In the genomic region with DNA sequence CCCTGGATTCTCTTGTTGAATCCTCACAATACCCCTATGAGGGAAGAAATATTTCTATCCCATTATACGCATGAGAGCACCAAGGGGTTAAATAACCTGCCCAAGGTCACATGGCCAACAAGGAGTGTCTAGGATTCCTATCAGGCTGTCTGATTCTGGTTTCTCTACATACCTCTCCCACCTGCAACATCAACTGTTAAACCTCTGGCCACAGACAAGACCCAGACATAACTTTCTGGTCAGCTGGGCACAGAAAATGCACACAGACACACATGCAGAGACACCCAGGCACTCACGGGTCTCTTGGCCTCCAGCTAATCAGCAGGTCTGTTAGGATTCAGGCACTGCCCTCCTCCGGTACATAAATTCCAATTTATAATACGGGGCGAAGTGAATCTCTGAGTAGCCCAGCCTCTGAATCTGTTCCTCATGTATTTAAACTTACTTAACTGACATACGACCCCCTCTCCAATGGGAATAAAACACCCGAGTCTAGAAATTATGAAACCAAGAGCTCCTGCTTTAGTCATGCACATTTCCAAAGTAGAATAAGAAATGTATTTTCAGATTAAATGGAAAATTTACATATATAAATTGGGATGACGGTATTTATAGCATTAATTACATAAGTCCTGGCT, we compare ENCODE assay signal across 8 cellular contexts. TPM values are rescaled to one million over a fixed set of nuclear protein-coding genes. Genes with fewer than 3 reads are reported as not detected.
DNase-seq lines count a peak whose midpoint lies in the region; ATAC-seq and TF ChIP-seq lines count a peak whose summit lies in the region.

No MANE protein-coding gene starts in this region.

- no peak overlapping the region for H3K27ac Mint-ChIP-seq in T-cell

- peak overlapping the region; percentile 56; the same call in 1 of the 2 replicates for H3K9ac ChIP-seq in ES-I3 (ENCODE audit: low read depth, low read length)
- H3K9ac ChIP-seq in fibroblast of lung (ENCODE audit: insufficient read depth, low read length) = no peak overlapping the region

- no peaks in the 10 kb centered on the region for H3K36me3 Mint-ChIP-seq in T-cell

- H3K27ac ChIP-seq in fibroblast of lung (ENCODE audit: insufficient read depth, low read length) (no peak overlapping the region), psoas muscle (no peak overlapping the region), adrenal gland (peak overlapping the region in 2 of 5 donors; percentile 64 to 72)

- 51 to 63% (median 55%) methylated on average over 8 of the region's 8 CpGs for WGBS in psoas muscle, 3 donors
- WGBS in adrenal gland, 4 donors = 53 to 60% (median 57%) methylated on average over 8 of the region's 8 CpGs

- ATAC-seq in T-cell (replicated peaks in 1 of 4) = no peak
- no peak for ATAC-seq in psoas muscle

- peak overlapping the region; percentile 86 for H3K4me2 ChIP-seq in fibroblast of lung (ENCODE audit: extremely low read depth, insufficient read depth, low read length)

- H3K4me1 Mint-ChIP-seq in T-cell = peaks cover 18 to 32% (median 21%) of the 10 kb centered on the region in 3 donors

- H3K27me3 ChIP-seq in fibroblast of lung (ENCODE audit: control insufficient read depth, insufficient read depth, low read length) = no peaks in the 10 kb centered on the region
- no peaks in the 10 kb centered on the region for H3K27me3 ChIP-seq in psoas muscle (ENCODE audit: insufficient read depth in 3 of 3, low read length in 2 of 3)
- no peaks in the 10 kb centered on the region for H3K27me3 ChIP-seq in adrenal gland

- no peak overlapping the region for H2AFZ ChIP-seq in fibroblast of lung (ENCODE audit: low read length)

- no peak for DNase-seq in T-cell
- DNase-seq in fibroblast of lung (ENCODE audit: low read depth in 2 of 2) = peak in 1 of 2 donors; percentile 44
- DNase-seq in psoas muscle = no peak
- no peak for DNase-seq in GM19240 (ENCODE audit: insufficient read length, low spot score)
- DNase-seq in HuH-7 (ENCODE audit: low spot score) = no peak
- no peak for DNase-seq in adrenal gland
- DNase-seq in A172 (ENCODE audit: low spot score) = no peak

- H3K36me3 ChIP-seq in ES-I3 (ENCODE audit: insufficient read depth, low read length) (no peaks in the 10 kb centered on the region), fibroblast of lung (ENCODE audit: control insufficient read depth, insufficient read depth, low read length) (no peaks in the 10 kb centered on the region), psoas muscle (ENCODE audit: insufficient read depth in 1 of 2, low read depth in 1 of 2) (no peaks in the 10 kb centered on the region), adrenal gland (replicated peaks in 1 of 2) (no peaks in the 10 kb centered on the region)

- H3K9me3 ChIP-seq in ES-I3 (ENCODE audit: control insufficient read depth, insufficient read depth, low read length) (no peaks in the 10 kb centered on the region), fibroblast of lung (ENCODE audit: control insufficient read depth, insufficient read depth, low read depth, low read length) (no peaks in the 10 kb centered on the region), psoas muscle (no peaks in the 10 kb centered on the region), adrenal gland (replicated peaks in 1 of 3) (no peaks in the 10 kb centered on the region)

- POLR2A ChIA-PET in T-cell (lab: Charles Lee) = no interaction called here

- no peaks in the 10 kb centered on the region for H4K20me1 ChIP-seq in fibroblast of lung (ENCODE audit: control insufficient read depth, extremely low read depth, insufficient read depth, low read length)

- H3K4me1 ChIP-seq in ES-I3 (ENCODE audit: insufficient read depth, low read length) = peaks cover 24% of the 10 kb centered on the region
- H3K4me1 ChIP-seq in fibroblast of lung (ENCODE audit: control insufficient read depth, extremely low read depth, insufficient read depth, low read length) = peaks cover 23% of the 10 kb centered on the region
- peaks cover 6% of the 10 kb centered on the region for H3K4me1 ChIP-seq in psoas muscle
- peaks cover 12 to 17% of the 10 kb centered on the region in 2 donors for H3K4me1 ChIP-seq in adrenal gland (replicated peaks in 1 of 2)

- H3K4me3 Mint-ChIP-seq in T-cell = peak overlapping the region; percentile 45 to 73 (median 70)

- intact Hi-C loops in psoas muscle (cut with DNase I) = no loop called here
- intact Hi-C loops in adrenal gland (cut with DNase I) = no loop called here

- peak overlapping the region; percentile 69 to 78 (median 72) for H3K4me3 ChIP-seq in fibroblast of lung (replicated peaks in 1 of 4; ENCODE audit: control extremely low read depth in 1 of 4, insufficient read depth in 1 of 4, low read depth in 3 of 4, low read length in 4 of 4)
- H3K4me3 ChIP-seq in psoas muscle = peak overlapping the region; percentile 94
- peak overlapping the region in 1 of 4 donors; percentile 90 for H3K4me3 ChIP-seq in adrenal gland

- no peak for TF ChIP-seq CTCF in fibroblast of lung (conservative IDR thresholded peaks at IDR 0.05 in 1 of 2, IDR thresholded peaks at IDR 0.05 in 1 of 2; ENCODE audit: low read depth in 1 of 2, low read length in 2 of 2)
- no peak for TF ChIP-seq CTCF in psoas muscle (IDR thresholded peaks at IDR 0.05)
- TF ChIP-seq CTCF in adrenal gland (IDR thresholded peaks at IDR 0.05) = no peak

- TF ChIP-seq POLR2A in adrenal gland (IDR thresholded peaks at IDR 0.05) = no peak

- CTCF ChIA-PET in T-cell (lab: Charles Lee) = interaction anchor here in 1 of 2 donors (0.6 kb wide), 1 partner anchor 12 kb away, joined by 3 read pairs; no protein-coding TSS in a partner anchor

- peaks cover 44% of the 10 kb centered on the region for H3K79me2 ChIP-seq in fibroblast of lung (ENCODE audit: control insufficient read depth, insufficient read depth, low read length)

- H3K27me3 Mint-ChIP-seq in T-cell = peaks cover 11 to 19% of the 10 kb centered on the region in 2 donors

- no peaks in the 10 kb centered on the region for H3K9me3 Mint-ChIP-seq in T-cell

RNA-seq across cellular contexts. Expression of a gene that starts 1.5 kb away (rescaled TPM):
- total RNA-seq in T-cell (10 to 100 TPM in 4 of 5 donors, 1 to 10 TPM in 1; 6.6 to 12.4 (median 11.0) TPM), fibroblast of lung (50.3 and 64.2 TPM in 2 replicates), psoas muscle (10 to 100 TPM in 1 of 4 donors, 1 to 10 TPM in 3; 9.2 to 13.1 (median 9.6) TPM), adrenal gland (10 to 100 TPM in 7 of 8 donors, 1 to 10 TPM in 1; 9.7 to 36.2 (median 27.7) TPM)
- polyA plus RNA-seq in fibroblast of lung (62.1 and 71.1 TPM in 2 replicates), psoas muscle (1 to 10 TPM; 3.8 to 5.7 (median 4.4) TPM), adrenal gland (10 to 100 TPM; 16.1 to 30.7 (median 19.6) TPM)
- 46.2 and 52.5 TPM in 2 replicates for polyA plus RNA-seq in fibroblast of lung (2012)
- 38.9 and 78.1 TPM in 2 replicates for polyA minus RNA-seq in fibroblast of lung (ENCODE audit: low replicate concordance)
- 48.1 and 55.4 TPM in 2 replicates for total RNA-seq in A172 (2014; rRNA removed; shearing (Covaris generic))

RNA-seq across cellular contexts. Expression of a gene that starts 28.3 kb away (rescaled TPM):
- total RNA-seq in T-cell (10 to 100 TPM in 3 of 5 donors, 1 to 10 TPM in 2; 5.8 to 13.8 (median 11.0) TPM), fibroblast of lung (under 0.01 TPM in 1 of 2 replicates, not detected in the other), psoas muscle (not detected), adrenal gland (under 1 TPM in 3 of 8 donors, not detected in 5; 0.08 to 0.19 (median 0.14) TPM)
- polyA plus RNA-seq in fibroblast of lung (not detected in 2 replicates), psoas muscle (not detected), adrenal gland (under 1 TPM; 0.20 to 0.40 (median 0.40) TPM)
- 0.89 and 0.99 TPM in 2 replicates for polyA plus RNA-seq in fibroblast of lung (2012)
- polyA minus RNA-seq in fibroblast of lung (ENCODE audit: low replicate concordance) = not detected in 2 replicates
- not detected in 2 replicates for total RNA-seq in A172 (2014; rRNA removed; shearing (Covaris generic))

RNA-seq across cellular contexts. Expression of a gene that starts 37.5 kb away (rescaled TPM):
- not detected for total RNA-seq in T-cell
- 0.17 and 0.26 TPM in 2 replicates for total RNA-seq in fibroblast of lung
- polyA plus RNA-seq in fibroblast of lung = 0.02 and 0.03 TPM in 2 replicates
- not detected in 2 replicates for polyA plus RNA-seq in fibroblast of lung (2012)
- polyA minus RNA-seq in fibroblast of lung (ENCODE audit: low replicate concordance) = not detected in 2 replicates
- not detected for total RNA-seq in psoas muscle
- under 1 TPM in 2 of 3 donors, not detected in 1; 0.01 to 0.06 TPM for polyA plus RNA-seq in psoas muscle
- 1 to 10 TPM in 2 of 8 donors, under 1 TPM in 3, not detected in 3; 0.16 to 1.8 (median 0.88) TPM for total RNA-seq in adrenal gland
- under 1 TPM; 0.17 to 0.90 (median 0.40) TPM for polyA plus RNA-seq in adrenal gland
- total RNA-seq in A172 (2014; rRNA removed; shearing (Covaris generic)) = not detected in 2 replicates

RNA-seq across cellular contexts. Expression of a gene that starts 38.2 kb away (rescaled TPM):
- total RNA-seq in T-cell (10 to 100 TPM; 13.8 to 15.9 (median 15.2) TPM), fibroblast of lung (10.5 and 11.2 TPM in 2 replicates), psoas muscle (1 to 10 TPM; 3.6 to 5.8 (median 4.8) TPM), adrenal gland (10 to 100 TPM in 3 of 8 donors, 1 to 10 TPM in 5; 5.6 to 18.0 (median 9.1) TPM)
- polyA plus RNA-seq in fibroblast of lung (7.3 and 8.8 TPM in 2 replicates), psoas muscle (1 to 10 TPM; 2.5 to 8.0 (median 2.9) TPM), adrenal gland (10 to 100 TPM in 2 of 3 donors, 1 to 10 TPM in 1; 4.1 to 26.8 (median 11.7) TPM)
- 5.8 and 6.3 TPM in 2 replicates for polyA plus RNA-seq in fibroblast of lung (2012)
- polyA minus RNA-seq in fibroblast of lung (ENCODE audit: low replicate concordance) = 1.1 and 1.3 TPM in 2 replicates
- 10.6 and 16.4 TPM in 2 replicates for total RNA-seq in A172 (2014; rRNA removed; shearing (Covaris generic))

RNA-seq across cellular contexts. Expression of a gene that starts 54.9 kb away (rescaled TPM):
- total RNA-seq in T-cell (1 to 10 TPM in 1 of 5 donors, under 1 TPM in 2, not detected in 2; 0.35 to 1.1 (median 0.62) TPM), fibroblast of lung (4.1 and 6.1 TPM in 2 replicates), psoas muscle (1 to 10 TPM; 1.5 to 2.3 (median 1.9) TPM), adrenal gland (10 to 100 TPM in 1 of 8 donors, 1 to 10 TPM in 7; 3.1 to 10.3 (median 5.3) TPM)
- polyA plus RNA-seq in fibroblast of lung (2.9 and 6.2 TPM in 2 replicates), psoas muscle (1 to 10 TPM in 2 of 3 donors, under 1 TPM in 1; 0.66 to 1.5 (median 1.1) TPM), adrenal gland (10 to 100 TPM in 1 of 3 donors, 1 to 10 TPM in 2; 1.3 to 18.3 (median 6.7) TPM)
- polyA plus RNA-seq in fibroblast of lung (2012) = 5.4 and 6.7 TPM in 2 replicates
- 4.2 and 6.3 TPM in 2 replicates for polyA minus RNA-seq in fibroblast of lung (ENCODE audit: low replicate concordance)
- 5.6 and 6.1 TPM in 2 replicates for total RNA-seq in A172 (2014; rRNA removed; shearing (Covaris generic))
